14 cellular contexts compared by ENCODE assay signal in genomic region chr5:72066658-72067057, GRCh38. TPM values are rescaled to one million over a fixed set of nuclear protein-coding genes. Genes with fewer than 3 reads are reported as not detected.
DNase-seq lines count a peak whose midpoint lies in the region; ATAC-seq and TF ChIP-seq lines count a peak whose summit lies in the region.
"Had no signal": no experiment of that assay in that cellular context is flagged by ENCODE, and none has a peak within 500 bp of the region (broad histone marks: within the 10 kb centered on the region; RNA-seq: fewer than 3 reads in every experiment).

No MANE protein-coding gene starts in this region.

- H3K27me3 Mint-ChIP-seq in activated CD4-positive, alpha-beta memory T cell treated with anti-CD3 and anti-CD28 coated beads for 36 hours, result peaks cover 13% of the 10 kb centered on the region

- H3K36me3 ChIP-seq in WERI-Rb-1 (no peaks in the 10 kb centered on the region), hepatocyte (replicated peaks; ENCODE audit: insufficient read depth, low read depth) (no peaks in the 10 kb centered on the region)

- no peaks in the 10 kb centered on the region for H3K9me3 ChIP-seq in WERI-Rb-1 (ENCODE audit: severe bottlenecking)
- H3K9me3 ChIP-seq in hepatocyte (ENCODE audit: low read depth), result no peaks in the 10 kb centered on the region

- H3K4me1 ChIP-seq in hepatocyte (ENCODE audit: insufficient read depth), result peaks cover 24% of the 10 kb centered on the region

- DNase-seq in ACHN, result peak; percentile 83
- peak; percentile 29 for DNase-seq in HK-2 (ENCODE audit: unreplicated experiment)
- no peak for DNase-seq in WERI-Rb-1
- peak; percentile 57 for DNase-seq in hepatocyte (ENCODE audit: low spot score)
- DNase-seq in stimulated activated CD8-positive, alpha-beta memory T cell treated with anti-CD3 and anti-CD28 coated beads, Interleukin-4, amount 100 ng/mL, for 48 hours, result no peak
- no peak for DNase-seq in activated effector memory CD4-positive, alpha-beta T cell treated with anti-CD3 and anti-CD28 coated beads, Interleukin-2, amount 50 U/mL, for 16 hours
- DNase-seq in activated CD4-positive, alpha-beta memory T cell treated with anti-CD3 and anti-CD28 coated beads for 36 hours, result no peak
- DNase-seq: activated CD4-positive, alpha-beta T cell treated with anti-CD3 and anti-CD28 coated beads for 48 hours; erythroblast; RPMI8226 had no signal

- WGBS in hepatocyte (ENCODE audit: low lambda C conversion rate, missing lambda C conversion rate), result 16% methylated on average over 3 of the region's 3 CpGs

- no peaks in the 10 kb centered on the region for H3K4me1 Mint-ChIP-seq in activated CD4-positive, alpha-beta memory T cell treated with anti-CD3 and anti-CD28 coated beads for 36 hours (ENCODE audit: low read depth)
- H3K4me1 Mint-ChIP-seq: activated naive CD4-positive, alpha-beta T cell treated with anti-CD3 and anti-CD28 coated beads, Interleukin-2, amount 50 U/mL, for 24 hours; memory B cell had no signal

- in situ Hi-C loops in ACHN (cut with HindIII; ENCODE audit: low pct_ligation_motif_present, low pct_unique_long_range_greater_than_20kb, low sequenced_read_pairs), result no loop called here

- TF ChIP-seq CTCF in WERI-Rb-1 (IDR thresholded peaks at IDR 0.05; ENCODE audit: low read depth, low read length) (no peak), hepatocyte (IDR thresholded peaks at IDR 0.05; ENCODE audit: poor library complexity) (no peak)

- H3K9me2 ChIP-seq in hepatocyte (replicated peaks; ENCODE audit: insufficient read depth), result no peaks in the 10 kb centered on the region

- H3K4me3 ChIP-seq in WERI-Rb-1 (ENCODE audit: low read depth, low read length) (no peak overlapping the region), hepatocyte (no peak overlapping the region)

- no peaks in the 10 kb centered on the region for H3K36me3 Mint-ChIP-seq in activated CD4-positive, alpha-beta memory T cell treated with anti-CD3 and anti-CD28 coated beads for 36 hours
- H3K36me3 Mint-ChIP-seq: activated naive CD4-positive, alpha-beta T cell treated with anti-CD3 and anti-CD28 coated beads, Interleukin-2, amount 50 U/mL, for 24 hours; memory B cell had no signal

- peak overlapping the region; percentile 62 for H3K27ac ChIP-seq in WERI-Rb-1
- H3K27ac ChIP-seq in hepatocyte, result peak overlapping the region; percentile 87

- no peak overlapping the region for H3K4me3 Mint-ChIP-seq in activated CD4-positive, alpha-beta memory T cell treated with anti-CD3 and anti-CD28 coated beads for 36 hours
- H3K4me3 Mint-ChIP-seq: activated naive CD4-positive, alpha-beta T cell treated with anti-CD3 and anti-CD28 coated beads, Interleukin-2, amount 50 U/mL, for 24 hours; memory B cell; stimulated activated naive CD8-positive, alpha-beta T cell treated with anti-CD3 and anti-CD28 coated beads, Interleukin-15, Interleukin-2, amounts not matched to agents 100 ng/mL and 50 ng/mL, for 24 hours had no signal

- intact Hi-C loops in activated CD4-positive, alpha-beta memory T cell treated with anti-CD3 and anti-CD28 coated beads for 36 hours (cut with micrococcal nuclease), result no loop called here

- POLR2A ChIA-PET in activated CD4-positive, alpha-beta memory T cell treated with anti-CD3 and anti-CD28 coated beads for 36 hours (lab: Charles Lee), result no interaction called here

- ATAC-seq in HG03280 (IDR thresholded peaks at IDR 0.05; ENCODE audit: unreplicated experiment), result no peak

- H3K4me2 ChIP-seq in hepatocyte, result peak overlapping the region; percentile 38

- no peaks in the 10 kb centered on the region for H3K9me3 Mint-ChIP-seq in activated CD4-positive, alpha-beta memory T cell treated with anti-CD3 and anti-CD28 coated beads for 36 hours
- H3K9me3 Mint-ChIP-seq: activated naive CD4-positive, alpha-beta T cell treated with anti-CD3 and anti-CD28 coated beads, Interleukin-2, amount 50 U/mL, for 24 hours; memory B cell; stimulated activated naive CD8-positive, alpha-beta T cell treated with anti-CD3 and anti-CD28 coated beads, Interleukin-15, Interleukin-2, amounts not matched to agents 100 ng/mL and 50 ng/mL, for 24 hours had no signal

- CTCF ChIA-PET in activated CD4-positive, alpha-beta memory T cell treated with anti-CD3 and anti-CD28 coated beads for 36 hours (lab: Charles Lee), result interaction anchor here (0.8 kb wide), 1 partner anchor 178 kb away, joined by 4 read pairs; no protein-coding TSS in a partner anchor

- no peaks in the 10 kb centered on the region for H3K79me2 ChIP-seq in hepatocyte

- H2AFZ ChIP-seq in hepatocyte, result no peak overlapping the region

- H3K27ac Mint-ChIP-seq in activated CD4-positive, alpha-beta memory T cell treated with anti-CD3 and anti-CD28 coated beads for 36 hours, result no peak overlapping the region
- H3K27ac Mint-ChIP-seq: activated naive CD4-positive, alpha-beta T cell treated with anti-CD3 and anti-CD28 coated beads, Interleukin-2, amount 50 U/mL, for 24 hours; memory B cell; stimulated activated naive CD8-positive, alpha-beta T cell treated with anti-CD3 and anti-CD28 coated beads, Interleukin-15, Interleukin-2, amounts not matched to agents 100 ng/mL and 50 ng/mL, for 24 hours had no signal

- no peaks in the 10 kb centered on the region for H3K27me3 ChIP-seq in WERI-Rb-1 (ENCODE audit: insufficient read depth, low read depth, severe bottlenecking)
- H3K27me3 ChIP-seq in hepatocyte, result no peaks in the 10 kb centered on the region

- H4K20me1 ChIP-seq in hepatocyte (ENCODE audit: insufficient read depth, poor library complexity, severe bottlenecking), result no peaks in the 10 kb centered on the region

RNA-seq across cellular contexts. Expression of gene MAP1B, which starts 40.6 kb away (rescaled TPM):
- total RNA-seq in hepatocyte, result 40.8 and 82.4 TPM in 2 replicates
- 115 and 142 TPM in 2 replicates for polyA plus RNA-seq in hepatocyte
- total RNA-seq in activated CD4-positive, alpha-beta memory T cell treated with anti-CD3 and anti-CD28 coated beads for 36 hours, result under 1 TPM; 0.51 to 0.78 TPM

Comparison
In these comparisons a context has a peak if more than half of its experiments do, and no peak if none do; other contexts are left out.
1. DNase-seq: peak in ACHN (single experiment), HK-2 (single experiment) and hepatocyte (single experiment); none in WERI-Rb-1 (single experiment), stimulated activated CD8-positive, alpha-beta memory T cell treated with anti-CD3 and anti-CD28 coated beads, Interleukin-4, amount 100 ng/mL, for 48 hours (single experiment), activated effector memory CD4-positive, alpha-beta T cell treated with anti-CD3 and anti-CD28 coated beads, Interleukin-2, amount 50 U/mL, for 16 hours (single experiment) and activated CD4-positive, alpha-beta memory T cell treated with anti-CD3 and anti-CD28 coated beads for 36 hours (single experiment).
2. RNA of gene MAP1B, which starts 40.6 kb away (total RNA-seq): 40.8 to 82.4 TPM in hepatocyte; 0.51 to 0.78 TPM in activated CD4-positive, alpha-beta memory T cell treated with anti-CD3 and anti-CD28 coated beads for 36 hours; every median in the first group is over 10 times any median in the second.